Comparison of ENCODE assay signal across 30 cellular contexts in genomic region chr6:7377961-7378360, GRCh38. TPM values are rescaled to one million over a fixed set of nuclear protein-coding genes. Genes with fewer than 3 reads are reported as not detected.
DNase-seq lines count a peak whose midpoint lies in the region.
"Had no signal": no experiment of that assay in that cellular context is flagged by ENCODE, and none has a peak within 500 bp of the region (broad histone marks: within the 10 kb centered on the region; RNA-seq: fewer than 3 reads in every experiment).

No MANE protein-coding gene starts in this region.

- peak; percentile 67 for DNase-seq in SK-MEL-5 (ENCODE audit: low read depth, low spot score)
- peak; percentile 11 for DNase-seq in dedifferentiated amniotic fluid mesenchymal stem cell (ENCODE audit: extremely low spot score)
- peak; percentile 60 for DNase-seq in foreskin melanocyte
- no peak for DNase-seq in effector CD4-positive, alpha-beta T cell
- DNase-seq in activated CD8-positive, alpha-beta memory T cell treated with anti-CD3 and anti-CD28 coated beads, Interleukin-2, amount 50 U/mL, for 48 hours = no peak
- DNase-seq in islet precursor cell = no peak
- DNase-seq: 8988T; ACHN; AML-193; BE2C; C1 segment of cervical spinal cord; Caco-2; Calu3; CD4-positive, alpha-beta memory T cell; CD4-positive, alpha-beta T cell; CD4-positive, CD25-positive, alpha-beta regulatory T cell; CD8-positive, alpha-beta memory T cell; CD8-positive, alpha-beta T cell; COR-L47; DMS 273 treated with DMSO at 0.1 percent for 48 hours; DMS153; DMS53; DMS79; DMS79 treated with DMSO at 0.1 percent for 48 hours; DND-41; EL had no signal

- in situ Hi-C loops in SK-MEL-5 (cut with HindIII; ENCODE audit: low pct_unique_long_range_greater_than_20kb, low sequenced_read_pairs) = no loop called here

RNA-seq across cellular contexts. Expression of gene CAGE1, which starts 11.6 kb away (rescaled TPM):
- 0.13 and 0.40 TPM in 2 replicates for total RNA-seq in SK-MEL-5 (2014; rRNA removed; shearing (Covaris generic))
- polyA plus RNA-seq in SK-MEL-5 (2015; cell fraction: cytosol; rRNA removed) = 0.07 TPM in 1 of 2 replicates, not detected in the other
- 0.16 TPM in 1 of 2 replicates, not detected in the other for polyA plus RNA-seq in SK-MEL-5 (2015; cell fraction: nucleus; rRNA removed)
- total RNA-seq: A172, Calu3 had no signal
- polyA plus RNA-seq: AG04450; BJ; CD14-positive monocyte; CD8-positive, alpha-beta memory T cell had no signal

RNA-seq across cellular contexts. Expression of gene RIOK1, which starts 11.6 kb away (rescaled TPM):
- 32.8 and 38.4 TPM in 2 replicates for total RNA-seq in SK-MEL-5 (2014; rRNA removed; shearing (Covaris generic))
- 27.3 and 34.1 TPM in 2 replicates for polyA plus RNA-seq in SK-MEL-5 (2015; cell fraction: cytosol; rRNA removed)
- 62.9 and 63.3 TPM in 2 replicates for polyA plus RNA-seq in SK-MEL-5 (2015; cell fraction: nucleus; rRNA removed)

Comparison
In these comparisons a context has a peak if more than half of its experiments do, and no peak if none do; other contexts are left out.
1. DNase-seq: peak in SK-MEL-5 (single experiment), dedifferentiated amniotic fluid mesenchymal stem cell (single experiment) and foreskin melanocyte (single experiment); none in effector CD4-positive, alpha-beta T cell (single experiment), activated CD8-positive, alpha-beta memory T cell treated with anti-CD3 and anti-CD28 coated beads, Interleukin-2, amount 50 U/mL, for 48 hours (single experiment) and islet precursor cell (single experiment).